ENCODE assay signal across 1 cellular context in the genomic region with DNA sequence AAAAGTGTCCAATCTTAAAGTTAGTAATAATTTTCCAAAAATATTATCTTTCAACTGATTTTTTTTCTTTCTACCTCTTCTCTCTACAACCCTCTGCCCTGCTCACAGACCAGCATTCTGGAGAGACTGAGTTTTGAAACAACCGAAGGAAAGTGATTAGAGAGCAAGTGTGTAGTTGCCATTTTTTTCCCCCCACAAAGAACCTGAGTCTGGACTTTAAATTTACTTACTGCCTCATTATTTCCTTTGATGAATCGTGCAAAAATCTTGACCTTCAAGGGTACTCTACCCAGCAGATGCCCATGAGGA.
TF ChIP-seq lines count a peak whose summit lies in the region.

No MANE protein-coding gene starts in this region.

TF ChIP-seq in HCT116, 20 proteins besides CTCF, POLR2A, EP300 and RAD21 (continued from another document):
- no peak for TF ChIP-seq SP1 (IDR thresholded peaks at IDR 0.05; ENCODE audit: low read depth)
- TF ChIP-seq POLR2AphosphoS5 (IDR thresholded peaks at IDR 0.05; ENCODE audit: low read depth, low read length): no peak
- TF ChIP-seq CEBPB (IDR thresholded peaks at IDR 0.05; ENCODE audit: low read depth): no peak
- no peak for TF ChIP-seq EZH2phosphoT487 (IDR thresholded peaks at IDR 0.05; ENCODE audit: borderline replicate concordance)
- TF ChIP-seq, protein P1, sequence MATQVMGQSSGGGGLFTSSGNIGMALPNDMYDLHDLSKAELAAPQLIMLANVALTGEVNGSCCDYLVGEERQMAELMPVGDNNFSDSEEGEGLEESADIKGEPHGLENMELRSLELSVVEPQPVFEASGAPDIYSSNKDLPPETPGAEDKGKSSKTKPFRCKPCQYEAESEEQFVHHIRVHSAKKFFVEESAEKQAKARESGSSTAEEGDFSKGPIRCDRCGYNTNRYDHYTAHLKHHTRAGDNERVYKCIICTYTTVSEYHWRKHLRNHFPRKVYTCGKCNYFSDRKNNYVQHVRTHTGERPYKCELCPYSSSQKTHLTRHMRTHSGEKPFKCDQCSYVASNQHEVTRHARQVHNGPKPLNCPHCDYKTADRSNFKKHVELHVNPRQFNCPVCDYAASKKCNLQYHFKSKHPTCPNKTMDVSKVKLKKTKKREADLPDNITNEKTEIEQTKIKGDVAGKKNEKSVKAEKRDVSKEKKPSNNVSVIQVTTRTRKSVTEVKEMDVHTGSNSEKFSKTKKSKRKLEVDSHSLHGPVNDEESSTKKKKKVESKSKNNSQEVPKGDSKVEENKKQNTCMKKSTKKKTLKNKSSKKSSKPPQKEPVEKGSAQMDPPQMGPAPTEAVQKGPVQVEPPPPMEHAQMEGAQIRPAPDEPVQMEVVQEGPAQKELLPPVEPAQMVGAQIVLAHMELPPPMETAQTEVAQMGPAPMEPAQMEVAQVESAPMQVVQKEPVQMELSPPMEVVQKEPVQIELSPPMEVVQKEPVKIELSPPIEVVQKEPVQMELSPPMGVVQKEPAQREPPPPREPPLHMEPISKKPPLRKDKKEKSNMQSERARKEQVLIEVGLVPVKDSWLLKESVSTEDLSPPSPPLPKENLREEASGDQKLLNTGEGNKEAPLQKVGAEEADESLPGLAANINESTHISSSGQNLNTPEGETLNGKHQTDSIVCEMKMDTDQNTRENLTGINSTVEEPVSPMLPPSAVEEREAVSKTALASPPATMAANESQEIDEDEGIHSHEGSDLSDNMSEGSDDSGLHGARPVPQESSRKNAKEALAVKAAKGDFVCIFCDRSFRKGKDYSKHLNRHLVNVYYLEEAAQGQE (IDR thresholded peaks at IDR 0.05; ENCODE audit: low read depth): no peak
- no peak for TF ChIP-seq JUND (IDR thresholded peaks at IDR 0.05)
- TF ChIP-seq, protein P2, sequence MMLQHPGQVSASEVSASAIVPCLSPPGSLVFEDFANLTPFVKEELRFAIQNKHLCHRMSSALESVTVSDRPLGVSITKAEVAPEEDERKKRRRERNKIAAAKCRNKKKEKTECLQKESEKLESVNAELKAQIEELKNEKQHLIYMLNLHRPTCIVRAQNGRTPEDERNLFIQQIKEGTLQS (IDR thresholded peaks at IDR 0.05): no peak
- no peak for TF ChIP-seq CBX3 (IDR thresholded peaks at IDR 0.05; ENCODE audit: low read depth)
- TF ChIP-seq YY1 (IDR thresholded peaks at IDR 0.05; ENCODE audit: extremely low read depth, insufficient replicate concordance, low read depth, low read length): no peak
